Comparison of ENCODE assay signal across 17 cellular contexts in the genomic region with DNA sequence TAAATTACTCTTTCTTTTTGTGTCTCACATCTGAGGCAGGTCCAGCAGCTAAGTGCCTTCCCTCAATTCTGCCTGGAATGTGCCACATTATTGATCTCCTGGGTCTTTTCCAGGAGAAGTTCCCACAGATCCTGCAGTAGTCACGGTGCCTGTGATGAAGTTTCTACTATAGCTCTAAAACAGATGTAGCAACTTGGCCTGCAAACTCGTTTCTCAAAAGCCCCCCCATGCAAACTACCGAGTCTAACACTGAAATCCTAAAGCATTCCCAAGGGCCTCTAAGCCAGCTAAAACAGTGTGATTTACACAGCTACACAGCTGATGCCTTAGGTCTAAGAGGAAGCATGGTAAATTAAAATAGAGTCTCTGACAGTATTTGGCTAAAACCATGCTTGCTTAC. TPM values are rescaled to one million over a fixed set of nuclear protein-coding genes. Genes with fewer than 3 reads are reported as not detected.
"Had no signal": no experiment of that assay in that cellular context is flagged by ENCODE, and none has a peak within 500 bp of the region (broad histone marks: within the 10 kb centered on the region; RNA-seq: fewer than 3 reads in every experiment).

No MANE protein-coding gene starts in this region.

- H3K4me1 Mint-ChIP-seq: activated CD4-positive, alpha-beta T cell treated with anti-CD3 and anti-CD28 coated beads, Interleukin-2, amount 10 ng/mL, durations not matched to agents 7 days and 5 days; activated naive CD8-positive, alpha-beta T cell treated with anti-CD3 and anti-CD28 coated beads, Interleukin-2, amount 10 ng/mL, durations not matched to agents 7 days and 5 days had no signal

- H3K4me3 Mint-ChIP-seq: activated CD4-positive, alpha-beta T cell treated with anti-CD3 and anti-CD28 coated beads, Interleukin-2, amount 10 ng/mL, durations not matched to agents 7 days and 5 days; activated CD8-positive, alpha-beta T cell treated with anti-CD3 and anti-CD28 coated beads, Interleukin-2, amount 10 ng/mL, durations not matched to agents 7 days and 5 days; activated naive CD8-positive, alpha-beta T cell treated with anti-CD3 and anti-CD28 coated beads, Interleukin-2, amount 10 ng/mL, durations not matched to agents 7 days and 5 days; activated T-cell treated with anti-CD3 and anti-CD28 coated beads, Interleukin-2, amount 50 U/mL, for 24 hours; natural killer cell had no signal

- H3K27me3 Mint-ChIP-seq: activated CD4-positive, alpha-beta T cell treated with anti-CD3 and anti-CD28 coated beads, Interleukin-2, amount 10 ng/mL, durations not matched to agents 7 days and 5 days; activated naive CD8-positive, alpha-beta T cell treated with anti-CD3 and anti-CD28 coated beads, Interleukin-2, amount 10 ng/mL, durations not matched to agents 7 days and 5 days; activated T-cell treated with anti-CD3 and anti-CD28 coated beads, Interleukin-2, amount 50 U/mL, for 24 hours had no signal

- H3K4me3 ChIP-seq: breast epithelium, esophagus muscularis mucosa, lower lobe of right lung, skin epidermis, stomach, vagina had no signal

- ATAC-seq: activated CD8-positive, alpha-beta T cell treated with anti-CD3 and anti-CD28 coated beads, Interleukin-2, amount 10 ng/mL, durations not matched to agents 7 days and 5 days; lower lobe of right lung; natural killer cell had no signal

- DNase-seq: activated CD4-positive, alpha-beta T cell treated with anti-CD3 and anti-CD28 coated beads, Interleukin-2, amount 10 ng/mL, durations not matched to agents 7 days and 5 days; activated CD8-positive, alpha-beta T cell treated with anti-CD3 and anti-CD28 coated beads, Interleukin-2, amount 10 ng/mL, durations not matched to agents 7 days and 5 days; activated naive CD4-positive, alpha-beta T cell treated with Interleukin-2 at 50 U/mL for 16 hours; activated naive CD8-positive, alpha-beta T cell treated with anti-CD3 and anti-CD28 coated beads, Interleukin-2, amount 10 ng/mL, durations not matched to agents 7 days and 5 days; activated T-cell treated with anti-CD3 and anti-CD28 coated beads, Interleukin-2, amount 50 U/mL, for 24 hours; aorta; effector CD8-positive, alpha-beta T cell; lower lobe of right lung; natural killer cell; stomach; T1000; trophoblast cell had no signal

- H3K9me3 Mint-ChIP-seq: activated CD4-positive, alpha-beta T cell treated with anti-CD3 and anti-CD28 coated beads, Interleukin-2, amount 10 ng/mL, durations not matched to agents 7 days and 5 days; activated naive CD8-positive, alpha-beta T cell treated with anti-CD3 and anti-CD28 coated beads, Interleukin-2, amount 10 ng/mL, durations not matched to agents 7 days and 5 days; activated T-cell treated with anti-CD3 and anti-CD28 coated beads, Interleukin-2, amount 50 U/mL, for 24 hours; activated T-helper 2 cell treated with anti-CD3 and anti-CD28 coated beads, Interferon-gamma antibody, Interleukin-2, Interleukin-4, amounts not matched to agents 10 μg/mL and 5 μg/mL and 100 μg/mL, durations not matched to agents 14 hours and 24 hours and 36 hours; natural killer cell had no signal

- H3K27ac Mint-ChIP-seq: activated CD4-positive, alpha-beta T cell treated with anti-CD3 and anti-CD28 coated beads, Interleukin-2, amount 10 ng/mL, durations not matched to agents 7 days and 5 days; activated CD8-positive, alpha-beta T cell treated with anti-CD3 and anti-CD28 coated beads, Interleukin-2, amount 10 ng/mL, durations not matched to agents 7 days and 5 days; activated naive CD8-positive, alpha-beta T cell treated with anti-CD3 and anti-CD28 coated beads, Interleukin-2, amount 10 ng/mL, durations not matched to agents 7 days and 5 days; activated T-cell treated with anti-CD3 and anti-CD28 coated beads, Interleukin-2, amount 50 U/mL, for 24 hours; activated T-helper 2 cell treated with anti-CD3 and anti-CD28 coated beads, Interferon-gamma antibody, Interleukin-2, Interleukin-4, amounts not matched to agents 10 μg/mL and 5 μg/mL and 100 μg/mL, durations not matched to agents 14 hours and 24 hours and 36 hours; natural killer cell had no signal

- H3K36me3 Mint-ChIP-seq: activated naive CD8-positive, alpha-beta T cell treated with anti-CD3 and anti-CD28 coated beads, Interleukin-2, amount 10 ng/mL, durations not matched to agents 7 days and 5 days; natural killer cell had no signal

RNA-seq across cellular contexts. Expression of a gene that starts 54.3 kb away (rescaled TPM):
- polyA plus RNA-seq: aorta, stomach had no signal
